Comparison of ENCODE assay signal across 27 cellular contexts in genomic region chr2:56589820-56590219, GRCh38.
"Had no signal": no experiment of that assay in that cellular context is flagged by ENCODE, and none has a peak within 500 bp of the region (broad histone marks: within the 10 kb centered on the region; RNA-seq: fewer than 3 reads in every experiment).

No MANE protein-coding gene starts in this region.

- H3K4me1 Mint-ChIP-seq: activated CD4-positive, alpha-beta memory T cell treated with anti-CD3 and anti-CD28 coated beads, Interleukin-2, amount 10 ng/mL, durations not matched to agents 7 days and 5 days; activated CD4-positive, alpha-beta T cell treated with anti-CD3 and anti-CD28 coated beads, Interleukin-2, amount 10 ng/mL, durations not matched to agents 7 days and 5 days; activated naive CD4-positive, alpha-beta T cell treated with anti-CD3 and anti-CD28 coated beads, Interleukin-2, amount 50 U/mL, for 24 hours; activated naive CD8-positive, alpha-beta T cell treated with anti-CD3 and anti-CD28 coated beads, Interleukin-2, amount 50 U/mL, for 24 hours; nephron; T-helper 17 cell had no signal

- H3K27ac Mint-ChIP-seq: activated CD4-positive, alpha-beta memory T cell treated with anti-CD3 and anti-CD28 coated beads, Interleukin-2, amount 10 ng/mL, durations not matched to agents 7 days and 5 days; activated CD4-positive, alpha-beta T cell treated with anti-CD3 and anti-CD28 coated beads, Interleukin-2, amount 10 ng/mL, durations not matched to agents 7 days and 5 days; activated naive CD4-positive, alpha-beta T cell treated with anti-CD3 and anti-CD28 coated beads, Interleukin-2, amount 50 U/mL, for 24 hours; activated naive CD8-positive, alpha-beta T cell treated with anti-CD3 and anti-CD28 coated beads, Interleukin-2, amount 50 U/mL, for 24 hours; activated T-helper 2 cell treated with anti-CD3 and anti-CD28 coated beads, Interferon-gamma antibody, Interleukin-2, Interleukin-4, amounts not matched to agents 10 μg/mL and 5 μg/mL and 100 μg/mL, durations not matched to agents 14 hours and 24 hours and 36 hours; effector memory CD8-positive, alpha-beta T cell; nephron; progenitor cell of endocrine pancreas; T-helper 17 cell; type B pancreatic cell had no signal

- ATAC-seq: activated naive CD8-positive, alpha-beta T cell treated with anti-CD3 and anti-CD28 coated beads, Interleukin-2, amount 50 U/mL, for 24 hours; activated T-cell treated with anti-CD3 and anti-CD28 coated beads, Interleukin-2, amount 50 U/mL, for 4 hours; effector memory CD8-positive, alpha-beta T cell; gastroesophageal sphincter; left lobe of liver; lower lobe of right lung; right lobe of liver; stimulated activated naive CD8-positive, alpha-beta T cell treated with anti-CD3 and anti-CD28 coated beads, Interleukin-15, Interleukin-2, amounts not matched to agents 100 U/mL and 50 U/mL, for 24 hours; T-helper 17 cell had no signal

- H3K27ac ChIP-seq: coronary artery, dorsolateral prefrontal cortex, gastroesophageal sphincter, lower lobe of right lung, right lobe of liver, uterus had no signal

- H3K9me3 ChIP-seq: lower lobe of right lung, right lobe of liver, uterus had no signal

- H3K4me3 ChIP-seq: coronary artery, dorsolateral prefrontal cortex, gastroesophageal sphincter, lower lobe of right lung, right lobe of liver, uterus had no signal

- H3K9me3 Mint-ChIP-seq: activated CD4-positive, alpha-beta T cell treated with anti-CD3 and anti-CD28 coated beads, Interleukin-2, amount 10 ng/mL, durations not matched to agents 7 days and 5 days; activated naive CD4-positive, alpha-beta T cell treated with anti-CD3 and anti-CD28 coated beads, Interleukin-2, amount 50 U/mL, for 24 hours; activated naive CD8-positive, alpha-beta T cell treated with anti-CD3 and anti-CD28 coated beads, Interleukin-2, amount 50 U/mL, for 24 hours; effector memory CD8-positive, alpha-beta T cell; nephron; type B pancreatic cell had no signal

- H3K36me3 ChIP-seq: gastroesophageal sphincter, lower lobe of right lung, right lobe of liver, uterus had no signal

- H3K27me3 Mint-ChIP-seq: activated CD4-positive, alpha-beta memory T cell treated with anti-CD3 and anti-CD28 coated beads, Interleukin-2, amount 10 ng/mL, durations not matched to agents 7 days and 5 days; activated CD4-positive, alpha-beta T cell treated with anti-CD3 and anti-CD28 coated beads, Interleukin-2, amount 10 ng/mL, durations not matched to agents 7 days and 5 days; activated naive CD4-positive, alpha-beta T cell treated with anti-CD3 and anti-CD28 coated beads, Interleukin-2, amount 50 U/mL, for 24 hours; activated naive CD8-positive, alpha-beta T cell treated with anti-CD3 and anti-CD28 coated beads, Interleukin-2, amount 50 U/mL, for 24 hours; effector memory CD8-positive, alpha-beta T cell; progenitor cell of endocrine pancreas; T-helper 17 cell; type B pancreatic cell had no signal

- H3K4me3 Mint-ChIP-seq: activated CD4-positive, alpha-beta memory T cell treated with anti-CD3 and anti-CD28 coated beads, Interleukin-2, amount 10 ng/mL, durations not matched to agents 7 days and 5 days; activated CD4-positive, alpha-beta T cell treated with anti-CD3 and anti-CD28 coated beads, Interleukin-2, amount 10 ng/mL, durations not matched to agents 7 days and 5 days; activated naive CD4-positive, alpha-beta T cell treated with anti-CD3 and anti-CD28 coated beads, Interleukin-2, amount 50 U/mL, for 24 hours; activated naive CD8-positive, alpha-beta T cell treated with anti-CD3 and anti-CD28 coated beads, Interleukin-2, amount 50 U/mL, for 24 hours; activated T-cell treated with anti-CD3 and anti-CD28 coated beads, Interleukin-2, amount 50 U/mL, for 4 hours; effector memory CD8-positive, alpha-beta T cell; nephron; T-helper 17 cell; type B pancreatic cell had no signal

- DNase-seq: activated CD4-positive, alpha-beta memory T cell treated with anti-CD3 and anti-CD28 coated beads, Interleukin-2, amount 10 ng/mL, durations not matched to agents 7 days and 5 days; activated CD4-positive, alpha-beta T cell treated with anti-CD3 and anti-CD28 coated beads for 1 hour; activated CD4-positive, alpha-beta T cell treated with anti-CD3 and anti-CD28 coated beads, Interleukin-2, amount 10 ng/mL, durations not matched to agents 7 days and 5 days; activated CD8-positive, alpha-beta memory T cell treated with anti-CD3 and anti-CD28 coated beads, Interleukin-2, amount 50 U/mL, for 48 hours; activated naive CD8-positive, alpha-beta T cell treated with anti-CD3 and anti-CD28 coated beads, Interleukin-2, amount 50 U/mL, for 24 hours; activated T-cell treated with anti-CD3 and anti-CD28 coated beads, Interleukin-2, amount 50 U/mL, for 4 hours; cerebellar nuclear complex; effector memory CD8-positive, alpha-beta T cell; hippocampal formation; lower lobe of right lung; mesendoderm; right lobe of liver; stimulated activated CD4-positive, alpha-beta T cell treated with anti-CD3 and anti-CD28 coated beads, Interleukin-12 subunit alpha, Interleukin-12 subunit beta, amount 100 ng/mL, for 4 hours; stimulated activated CD4-positive, alpha-beta T cell treated with anti-CD3 and anti-CD28 coated beads, Interleukin-4, amount 100 ng/mL, for 1 hour; stimulated activated naive CD8-positive, alpha-beta T cell treated with anti-CD3 and anti-CD28 coated beads, Interleukin-15, Interleukin-2, amounts not matched to agents 100 U/mL and 50 U/mL, for 24 hours; T-helper 17 cell; T1000; uterus had no signal

- H3K27me3 ChIP-seq: dorsolateral prefrontal cortex, gastroesophageal sphincter, right lobe of liver, uterus had no signal

- H3K36me3 Mint-ChIP-seq: activated naive CD4-positive, alpha-beta T cell treated with anti-CD3 and anti-CD28 coated beads, Interleukin-2, amount 50 U/mL, for 24 hours; type B pancreatic cell had no signal

- H3K4me1 ChIP-seq: gastroesophageal sphincter, lower lobe of right lung, right lobe of liver, uterus had no signal
